9 cellular contexts compared by ENCODE assay signal in the genomic region with DNA sequence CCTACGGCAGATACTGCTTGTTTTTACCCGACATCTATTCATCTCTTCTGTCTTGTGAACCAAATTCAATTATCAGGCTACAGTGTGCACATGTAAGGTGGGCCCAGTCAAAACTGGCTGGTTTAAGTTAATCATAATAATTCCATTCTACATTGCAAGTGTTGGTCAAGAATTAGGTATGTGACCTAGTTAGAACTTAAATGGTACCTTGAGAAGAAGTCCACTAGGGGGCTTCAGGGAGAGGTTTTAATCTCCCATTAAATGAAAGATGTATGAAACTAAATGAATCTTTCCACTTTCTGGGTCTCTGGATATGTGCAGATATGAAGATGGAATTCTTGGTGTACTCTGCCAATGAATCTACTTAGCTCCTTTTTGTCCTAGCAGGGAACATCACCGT.
DNase-seq lines count a peak whose midpoint lies in the region; ATAC-seq, FAIRE-seq and TF ChIP-seq lines count a peak whose summit lies in the region.
"Had no signal": no experiment of that assay in that cellular context is flagged by ENCODE, and none has a peak within 500 bp of the region (broad histone marks: within the 10 kb centered on the region; RNA-seq: fewer than 3 reads in every experiment).

No MANE protein-coding gene starts in this region.

- H3K4me1 Mint-ChIP-seq in activated CD8-positive, alpha-beta memory T cell treated with anti-CD3 and anti-CD28 coated beads, Interleukin-2, amount 10 ng/mL, durations not matched to agents 7 days and 5 days: no peaks in the 10 kb centered on the region

- ATAC-seq in right cardiac atrium (no peak), foreskin keratinocyte (no peak), GM18909 (IDR thresholded peaks at IDR 0.05; ENCODE audit: poor library complexity, unreplicated experiment) (no peak)
- ATAC-seq in activated CD8-positive, alpha-beta memory T cell treated with anti-CD3 and anti-CD28 coated beads, Interleukin-2, amount 10 ng/mL, durations not matched to agents 7 days and 5 days: no peak

- peaks cover 2% of the 10 kb centered on the region for H3K27me3 Mint-ChIP-seq in activated CD8-positive, alpha-beta memory T cell treated with anti-CD3 and anti-CD28 coated beads, Interleukin-2, amount 10 ng/mL, durations not matched to agents 7 days and 5 days

- H3K27me3 ChIP-seq in cardiac muscle cell (no peaks in the 10 kb centered on the region), right cardiac atrium (ENCODE audit: control insufficient read depth, insufficient read depth) (no peaks in the 10 kb centered on the region), foreskin keratinocyte (no peaks in the 10 kb centered on the region)

- H3K27ac Mint-ChIP-seq in activated CD8-positive, alpha-beta memory T cell treated with anti-CD3 and anti-CD28 coated beads, Interleukin-2, amount 10 ng/mL, durations not matched to agents 7 days and 5 days: no peak overlapping the region

- FAIRE-seq in urothelium cell line (lab: Jason Lieb, UNC): no peak

- H3K4me1 ChIP-seq in cardiac muscle cell (ENCODE audit: low read depth) (no peaks in the 10 kb centered on the region), right cardiac atrium (ENCODE audit: control insufficient read depth, insufficient read depth, low read length) (no peaks in the 10 kb centered on the region), foreskin keratinocyte (no peaks in the 10 kb centered on the region)

- 75% methylated on average over 3 of the region's 3 CpGs for WGBS in right cardiac atrium

- H3K36me3 Mint-ChIP-seq in activated CD8-positive, alpha-beta memory T cell treated with anti-CD3 and anti-CD28 coated beads, Interleukin-2, amount 10 ng/mL, durations not matched to agents 7 days and 5 days: no peaks in the 10 kb centered on the region

- H3K4me3 ChIP-seq in cardiac muscle cell: no peak overlapping the region
- H3K4me3 ChIP-seq in right cardiac atrium (ENCODE audit: low read length): no peak overlapping the region

- TF ChIP-seq CTCF in cardiac muscle cell (IDR thresholded peaks at IDR 0.05; ENCODE audit: low read depth, low read length): peak; percentile 49
- peak; percentile 58 for TF ChIP-seq CTCF in RWPE1 (conservative IDR thresholded peaks at IDR 0.05; ENCODE audit: low read depth)
- peak; percentile 65 for TF ChIP-seq CTCF in foreskin keratinocyte (conservative IDR thresholded peaks at IDR 0.05)

- no peaks in the 10 kb centered on the region for H3K36me3 ChIP-seq in cardiac muscle cell

- H3K4me3 Mint-ChIP-seq in activated CD8-positive, alpha-beta memory T cell treated with anti-CD3 and anti-CD28 coated beads, Interleukin-2, amount 10 ng/mL, durations not matched to agents 7 days and 5 days: no peak overlapping the region

- H3K9me3 ChIP-seq in cardiac muscle cell (ENCODE audit: low read depth) (no peaks in the 10 kb centered on the region), right cardiac atrium (ENCODE audit: control insufficient read depth, low read length) (no peaks in the 10 kb centered on the region)

- no peaks in the 10 kb centered on the region for H3K9me3 Mint-ChIP-seq in activated CD8-positive, alpha-beta memory T cell treated with anti-CD3 and anti-CD28 coated beads, Interleukin-2, amount 10 ng/mL, durations not matched to agents 7 days and 5 days (ENCODE audit: low read depth)

- intact Hi-C loops in right cardiac atrium (cut with DNase I): loop anchor here in 2 of 4 donors (10.0 kb wide), 1 partner anchor 304 kb away; no protein-coding TSS in a partner anchor

- DNase-seq in cardiac muscle cell (ENCODE audit: low read depth in 1 of 2, low spot score in 1 of 2): peak; percentile 8 to 63
- no peak for DNase-seq in right cardiac atrium
- DNase-seq in RWPE1 (ENCODE audit: low spot score): peak; percentile 52
- DNase-seq in foreskin keratinocyte: peak in 1 of 2 donors; percentile 15
- peak; percentile 13 for DNase-seq in urothelium cell line (ENCODE audit: low spot score)
- no peak for DNase-seq in NOMO-1 treated with dmso at 0.1 percent for 144 hours (lab: John Stamatoyannopoulos, UW; ENCODE audit: unreplicated experiment)
- no peak for DNase-seq in activated CD8-positive, alpha-beta memory T cell treated with anti-CD3 and anti-CD28 coated beads, Interleukin-2, amount 10 ng/mL, durations not matched to agents 7 days and 5 days
- DNase-seq: NCI-H1417 treated with DMSO at 0.1 percent for 48 hours had no signal

- POLR2A ChIA-PET in RWPE1 (lab: Yijun Ruan, JAX; ENCODE audit: low non-redundant PET): no interaction called here

- H3K27ac ChIP-seq in cardiac muscle cell (no peak overlapping the region), right cardiac atrium (ENCODE audit: low read length) (no peak overlapping the region), RWPE1 (no peak overlapping the region), foreskin keratinocyte (no peak overlapping the region)

- CTCF ChIA-PET in RWPE1 (lab: Yijun Ruan, JAX): interaction anchor here (0.5 to 1.5 kb wide), 3 partner anchors 13 to 311 kb away, joined by 4 to 5 read pairs (median 4); no protein-coding TSS in a partner anchor
- CTCF ChIA-PET in activated CD8-positive, alpha-beta memory T cell treated with anti-CD3 and anti-CD28 coated beads, Interleukin-2, amount 10 ng/mL, durations not matched to agents 7 days and 5 days (lab: Charles Lee): no interaction called here

Comparison
In these comparisons a context has a peak if more than half of its experiments do, and no peak if none do; other contexts are left out.
1. DNase-seq: peak in cardiac muscle cell (2 of 2), RWPE1 (single experiment) and urothelium cell line (single experiment); none in right cardiac atrium (0 of 3), NOMO-1 treated with dmso at 0.1 percent for 144 hours (single experiment) and activated CD8-positive, alpha-beta memory T cell treated with anti-CD3 and anti-CD28 coated beads, Interleukin-2, amount 10 ng/mL, durations not matched to agents 7 days and 5 days (single experiment).
2. Peak in every context shown above with its lines, with median percentiles within 50 percentile points of each other: CTCF ChIP-seq.